27 cellular contexts compared by ENCODE assay signal in the genomic region with DNA sequence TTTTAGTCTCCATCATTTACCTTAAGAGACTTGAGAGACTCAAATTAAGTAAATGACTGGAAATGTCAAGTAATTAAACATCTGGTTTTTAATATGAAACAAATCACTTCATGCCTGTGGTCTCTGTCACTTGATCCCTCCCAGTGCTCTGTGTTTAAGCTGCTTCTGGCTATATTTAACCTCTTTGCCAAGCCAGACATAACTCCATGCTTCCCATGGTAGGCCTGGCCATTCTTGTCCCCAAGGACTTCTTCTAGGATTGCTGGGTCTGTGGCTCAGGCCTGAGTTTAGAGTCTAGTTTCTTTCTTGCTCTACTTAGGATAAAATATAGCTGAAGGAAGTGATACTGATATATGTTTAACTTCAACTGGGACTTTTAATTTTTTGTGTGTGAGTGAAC.
"Had no signal": no experiment of that assay in that cellular context is flagged by ENCODE, and none has a peak within 500 bp of the region (broad histone marks: within the 10 kb centered on the region; RNA-seq: fewer than 3 reads in every experiment).

No MANE protein-coding gene starts in this region.

- H3K4me1 Mint-ChIP-seq: activated CD4-positive, alpha-beta T cell treated with anti-CD3 and anti-CD28 coated beads, Interleukin-2, amount 10 ng/mL, durations not matched to agents 7 days and 5 days; activated CD8-positive, alpha-beta memory T cell treated with anti-CD3 and anti-CD28 coated beads, Interleukin-2, amount 10 ng/mL, durations not matched to agents 7 days and 5 days; brain; natural killer cell; stimulated activated effector memory CD8-positive, alpha-beta T cell treated with anti-CD3 and anti-CD28 coated beads, Interleukin-12 subunit alpha, Interleukin-12 subunit beta, amount 100 ng/mL, for 72 hours; stimulated activated naive CD8-positive, alpha-beta T cell treated with anti-CD3 and anti-CD28 coated beads, Interleukin-15, amount 100 ng/mL, for 72 hours had no signal

- H3K36me3 ChIP-seq: left lung, neutrophil, ovary, right atrium auricular region, tibial artery, WERI-Rb-1 had no signal

- DNase-seq: activated CD4-positive, alpha-beta T cell treated with anti-CD3 and anti-CD28 coated beads, Interleukin-2, amount 10 ng/mL, durations not matched to agents 7 days and 5 days; activated CD4-positive, CD25-positive, alpha-beta regulatory T cell treated with anti-CD3 and anti-CD28 coated beads, Interleukin-2, amount 50 U/mL, for 72 hours; activated CD8-positive, alpha-beta memory T cell treated with anti-CD3 and anti-CD28 coated beads, Interleukin-2, amount 10 ng/mL, durations not matched to agents 7 days and 5 days; activated CD8-positive, alpha-beta T cell treated with anti-CD3 and anti-CD28 coated beads for 36 hours; activated gamma-delta T cell; activated naive CD4-positive, alpha-beta T cell treated with anti-CD3 and anti-CD28 coated beads, Interleukin-2, amount 50 U/mL, for 16 hours; activated T-cell treated with anti-CD3 and anti-CD28 coated beads for 4 hours; aorta; effector CD4-positive, alpha-beta T cell; foreskin melanocyte; hippocampal formation; kidney glomerular epithelial cell; left lung; natural killer cell; ovary; psoas muscle; stimulated activated CD4-positive, alpha-beta T cell treated with anti-CD3 and anti-CD28 coated beads, Interleukin-1b, Interleukin-23, amount 100 ng/mL, for 48 hours; stimulated activated naive CD8-positive, alpha-beta T cell treated with anti-CD3 and anti-CD28 coated beads, Interleukin-15, amount 100 ng/mL, for 72 hours; tibial artery; WERI-Rb-1 had no signal

- H3K27ac ChIP-seq: left lung, neutrophil, ovary, psoas muscle, right atrium auricular region, tibial artery, WERI-Rb-1 had no signal

- H3K27me3 Mint-ChIP-seq: activated CD4-positive, alpha-beta T cell treated with anti-CD3 and anti-CD28 coated beads, Interleukin-2, amount 10 ng/mL, durations not matched to agents 7 days and 5 days; activated CD8-positive, alpha-beta memory T cell treated with anti-CD3 and anti-CD28 coated beads, Interleukin-2, amount 10 ng/mL, durations not matched to agents 7 days and 5 days; activated CD8-positive, alpha-beta T cell treated with anti-CD3 and anti-CD28 coated beads for 36 hours; brain; dendritic cell treated with granulocyte-macrophage colony-stimulating factor and Interleukin-4, amounts not matched to agents 40 ng/mL and 50 ng/mL, for 4 days; stimulated activated naive CD8-positive, alpha-beta T cell treated with anti-CD3 and anti-CD28 coated beads, Interleukin-15, amount 100 ng/mL, for 72 hours had no signal

- H3K4me3 ChIP-seq: left lung, lung, ovary, psoas muscle, right atrium auricular region, tibial artery had no signal

- H3K9me3 Mint-ChIP-seq: activated CD4-positive, alpha-beta T cell treated with anti-CD3 and anti-CD28 coated beads, Interleukin-2, amount 10 ng/mL, durations not matched to agents 7 days and 5 days; activated T-helper 1 cell treated with anti-CD3 and anti-CD28 coated beads, Interleukin-12 subunit alpha, Interleukin-12 subunit beta, Interleukin-2, Interleukin-4 antibody, amounts not matched to agents 30 ng/mL and 10 ng/mL and 1 ng/mL, durations not matched to agents 14 hours and 24 hours and 36 hours; dendritic cell treated with granulocyte-macrophage colony-stimulating factor and Interleukin-4, amounts not matched to agents 40 ng/mL and 50 ng/mL, for 4 days; natural killer cell had no signal

- H3K9me3 ChIP-seq: left lung, neutrophil, ovary, psoas muscle, right atrium auricular region, tibial artery had no signal

- H3K36me3 Mint-ChIP-seq: activated CD8-positive, alpha-beta memory T cell treated with anti-CD3 and anti-CD28 coated beads, Interleukin-2, amount 10 ng/mL, durations not matched to agents 7 days and 5 days; brain; natural killer cell; stimulated activated effector memory CD8-positive, alpha-beta T cell treated with anti-CD3 and anti-CD28 coated beads, Interleukin-12 subunit alpha, Interleukin-12 subunit beta, amount 100 ng/mL, for 72 hours had no signal

- H3K4me3 Mint-ChIP-seq: activated CD4-positive, alpha-beta T cell treated with anti-CD3 and anti-CD28 coated beads, Interleukin-2, amount 10 ng/mL, durations not matched to agents 7 days and 5 days; activated CD8-positive, alpha-beta memory T cell treated with anti-CD3 and anti-CD28 coated beads, Interleukin-2, amount 10 ng/mL, durations not matched to agents 7 days and 5 days; activated CD8-positive, alpha-beta T cell treated with anti-CD3 and anti-CD28 coated beads for 36 hours; activated T-helper 1 cell treated with anti-CD3 and anti-CD28 coated beads, Interleukin-12 subunit alpha, Interleukin-12 subunit beta, Interleukin-2, Interleukin-4 antibody, amounts not matched to agents 30 ng/mL and 10 ng/mL and 1 ng/mL, durations not matched to agents 14 hours and 24 hours and 36 hours; brain; dendritic cell treated with granulocyte-macrophage colony-stimulating factor and Interleukin-4, amounts not matched to agents 40 ng/mL and 50 ng/mL, for 4 days; natural killer cell; stimulated activated effector memory CD8-positive, alpha-beta T cell treated with anti-CD3 and anti-CD28 coated beads, Interleukin-12 subunit alpha, Interleukin-12 subunit beta, amount 100 ng/mL, for 72 hours; stimulated activated naive CD8-positive, alpha-beta T cell treated with anti-CD3 and anti-CD28 coated beads, Interleukin-15, amount 100 ng/mL, for 72 hours had no signal

- H3K4me1 ChIP-seq: left lung, psoas muscle, right atrium auricular region, tibial artery had no signal

- H3K27me3 ChIP-seq: left lung, neutrophil, ovary, right atrium auricular region, tibial artery had no signal

- H3K27ac Mint-ChIP-seq: activated CD4-positive, alpha-beta T cell treated with anti-CD3 and anti-CD28 coated beads, Interleukin-2, amount 10 ng/mL, durations not matched to agents 7 days and 5 days; activated CD8-positive, alpha-beta memory T cell treated with anti-CD3 and anti-CD28 coated beads, Interleukin-2, amount 10 ng/mL, durations not matched to agents 7 days and 5 days; activated CD8-positive, alpha-beta T cell treated with anti-CD3 and anti-CD28 coated beads for 36 hours; activated T-helper 1 cell treated with anti-CD3 and anti-CD28 coated beads, Interleukin-12 subunit alpha, Interleukin-12 subunit beta, Interleukin-2, Interleukin-4 antibody, amounts not matched to agents 30 ng/mL and 10 ng/mL and 1 ng/mL, durations not matched to agents 14 hours and 24 hours and 36 hours; brain; dendritic cell treated with granulocyte-macrophage colony-stimulating factor and Interleukin-4, amounts not matched to agents 40 ng/mL and 50 ng/mL, for 4 days; natural killer cell; stimulated activated effector memory CD8-positive, alpha-beta T cell treated with anti-CD3 and anti-CD28 coated beads, Interleukin-12 subunit alpha, Interleukin-12 subunit beta, amount 100 ng/mL, for 72 hours; stimulated activated naive CD8-positive, alpha-beta T cell treated with anti-CD3 and anti-CD28 coated beads, Interleukin-15, amount 100 ng/mL, for 72 hours had no signal

- ATAC-seq: activated CD8-positive, alpha-beta memory T cell treated with anti-CD3 and anti-CD28 coated beads, Interleukin-2, amount 10 ng/mL, durations not matched to agents 7 days and 5 days; activated CD8-positive, alpha-beta T cell treated with anti-CD3 and anti-CD28 coated beads for 36 hours; left lung; natural killer cell; psoas muscle; stimulated activated effector memory CD8-positive, alpha-beta T cell treated with anti-CD3 and anti-CD28 coated beads, Interleukin-12 subunit alpha, Interleukin-12 subunit beta, amount 100 ng/mL, for 72 hours; stimulated activated naive CD8-positive, alpha-beta T cell treated with anti-CD3 and anti-CD28 coated beads, Interleukin-15, amount 100 ng/mL, for 72 hours had no signal
